14 cellular contexts compared by ENCODE assay signal in the genomic region with DNA sequence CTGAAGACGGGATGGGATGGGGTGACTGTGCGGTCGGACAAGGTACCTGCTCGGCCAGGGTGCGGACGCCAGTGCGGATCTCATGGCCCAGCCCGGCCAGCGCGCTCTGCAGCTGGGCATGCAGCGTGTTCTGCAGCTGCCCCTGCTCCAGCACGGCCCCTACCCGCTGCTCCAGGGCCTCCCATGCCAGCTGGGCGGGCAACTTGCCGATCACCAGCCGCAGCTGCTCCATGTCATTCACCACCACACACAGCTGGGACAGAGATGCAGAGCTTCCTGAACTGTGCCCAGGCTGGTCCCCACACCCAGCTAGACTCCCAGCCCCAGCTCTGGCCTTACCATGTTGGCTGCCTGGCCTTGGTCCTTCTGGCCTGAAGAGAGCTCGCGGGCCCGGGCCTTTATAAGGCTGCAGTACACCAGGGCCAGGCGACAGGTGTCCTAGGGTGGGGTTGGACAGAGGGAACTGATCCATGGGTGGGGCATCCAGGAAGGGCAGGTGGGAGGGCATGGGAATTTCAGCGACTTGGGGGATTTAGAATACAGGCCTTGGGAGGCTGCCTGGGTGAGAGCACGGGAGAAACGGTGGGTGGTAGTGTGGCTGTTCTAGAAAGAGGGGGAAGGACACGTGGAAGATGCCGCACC. TPM values are rescaled to one million over a fixed set of nuclear protein-coding genes. Genes with fewer than 3 reads are reported as not detected.
A peak's percentile ranks its signal among the peaks of the same experiment; 100 is the strongest.
DNase-seq lines count a peak whose midpoint lies in the region; ATAC-seq and TF ChIP-seq lines count a peak whose summit lies in the region.
"Had no signal": no experiment of that assay in that cellular context is flagged by ENCODE, and none has a peak within 500 bp of the region (broad histone marks: within the 10 kb centered on the region; RNA-seq: fewer than 3 reads in every experiment).

No MANE protein-coding gene starts in this region.

- H3K36me3 ChIP-seq in psoas muscle (ENCODE audit: insufficient read depth in 1 of 2, low read depth in 1 of 2) (peaks cover 0 to 53% of the 10 kb centered on the region in 2 donors), lower lobe of right lung (peaks cover 64% of the 10 kb centered on the region)
- H3K36me3 ChIP-seq: SJSA1 had no signal

- TF ChIP-seq CTCF in psoas muscle (IDR thresholded peaks at IDR 0.05): no peak
- no peak for TF ChIP-seq CTCF in lower lobe of right lung (IDR thresholded peaks at IDR 0.05)

- no peak overlapping the region for H3K4me3 Mint-ChIP-seq in T-helper 2 cell treated with Interferon-gamma antibody and Interleukin-4, amounts not matched to agents 5 μg/mL and 100 μg/mL, for 36 hours

- peak overlapping the region; percentile 36 for H3K27ac Mint-ChIP-seq in T-helper 2 cell treated with Interferon-gamma antibody and Interleukin-4, amounts not matched to agents 5 μg/mL and 100 μg/mL, for 36 hours

- peaks cover 40% of the 10 kb centered on the region for H3K36me3 Mint-ChIP-seq in T-helper 2 cell treated with Interferon-gamma antibody and Interleukin-4, amounts not matched to agents 5 μg/mL and 100 μg/mL, for 36 hours (ENCODE audit: low read depth)

- H3K27me3 ChIP-seq in psoas muscle (ENCODE audit: insufficient read depth in 3 of 3, low read length in 2 of 3): no peaks in the 10 kb centered on the region
- no peaks in the 10 kb centered on the region for H3K27me3 ChIP-seq in lower lobe of right lung (ENCODE audit: low read depth)
- H3K27me3 ChIP-seq: SJSA1, spleen had no signal

- H3K4me1 Mint-ChIP-seq in T-helper 2 cell treated with Interferon-gamma antibody and Interleukin-4, amounts not matched to agents 5 μg/mL and 100 μg/mL, for 36 hours (ENCODE audit: low read depth): peaks cover 20% of the 10 kb centered on the region

- H3K4me1 ChIP-seq in psoas muscle (no peaks in the 10 kb centered on the region), lower lobe of right lung (no peaks in the 10 kb centered on the region)

- H3K9me3 ChIP-seq in psoas muscle (no peaks in the 10 kb centered on the region), lower lobe of right lung (no peaks in the 10 kb centered on the region)
- H3K9me3 ChIP-seq: SJSA1, spleen had no signal

- H3K9me3 Mint-ChIP-seq in T-helper 2 cell treated with Interferon-gamma antibody and Interleukin-4, amounts not matched to agents 5 μg/mL and 100 μg/mL, for 36 hours: no peaks in the 10 kb centered on the region

- H3K27ac ChIP-seq in cingulate gyrus (ENCODE audit: low read depth, low read length) (peak overlapping the region; percentile 47), psoas muscle (no peak overlapping the region), lower lobe of right lung (no peak overlapping the region)
- H3K27ac ChIP-seq: SJSA1 had no signal

- H3K27me3 Mint-ChIP-seq in T-helper 2 cell treated with Interferon-gamma antibody and Interleukin-4, amounts not matched to agents 5 μg/mL and 100 μg/mL, for 36 hours (ENCODE audit: low read depth): no peaks in the 10 kb centered on the region

- no peak for DNase-seq in T-helper 2 cell treated with Interferon-gamma antibody and Interleukin-4, amounts not matched to agents 5 μg/mL and 100 μg/mL, for 36 hours (ENCODE audit: low spot score)
- DNase-seq in T-helper 2 cell: no peak
- peak; percentile 82 for DNase-seq in LHCN-M2 (ENCODE audit: low read depth)
- no peak for DNase-seq in psoas muscle
- DNase-seq in lower lobe of right lung: no peak
- no peak for DNase-seq in SIG-M5 treated with dmso at 0.1 percent for 504 hours (lab: John Stamatoyannopoulos, UW; ENCODE audit: unreplicated experiment)
- no peak for DNase-seq in HK-2 (ENCODE audit: unreplicated experiment)
- DNase-seq: 8988T, cerebellar nuclear complex, NCI-H1417 treated with DMSO at 0.1 percent for 48 hours, NCI-H345, spleen had no signal

- WGBS in psoas muscle, 3 donors: 54 to 68% (median 57%) methylated on average over 25 of the region's 25 CpGs

- ATAC-seq in psoas muscle (peak; percentile 50 to 61 (median 52)), lower lobe of right lung (no peak)

- intact Hi-C loops in psoas muscle (cut with DNase I): no loop called here
- intact Hi-C loops in lower lobe of right lung (cut with DNase I): no loop called here

- H3K4me3 ChIP-seq in psoas muscle: no peak overlapping the region
- no peak overlapping the region for H3K4me3 ChIP-seq in lower lobe of right lung
- H3K4me3 ChIP-seq: SJSA1, spleen had no signal

RNA-seq across cellular contexts. Expression of gene UNC13D, which starts 9.8 kb away (rescaled TPM):
- total RNA-seq in LHCN-M2 (2014; rRNA removed): 0.69 and 0.71 TPM in 2 replicates
- polyA plus RNA-seq in LHCN-M2 (2012): 0.49 TPM
- 10 to 100 TPM in 1 of 4 donors, 1 to 10 TPM in 3; 5.1 to 12.8 (median 7.2) TPM for total RNA-seq in psoas muscle
- polyA plus RNA-seq in psoas muscle: 1 to 10 TPM; 1.7 to 3.7 (median 2.2) TPM
- 118 TPM for total RNA-seq in lower lobe of right lung
- total RNA-seq: SJSA1 had no signal

RNA-seq across cellular contexts. Expression of gene WBP2, which starts 20.7 kb away (rescaled TPM):
- total RNA-seq in LHCN-M2 (2014; rRNA removed) (27.6 and 33.3 TPM in 2 replicates), psoas muscle (100 to 1,000 TPM; 109 to 278 (median 164) TPM), lower lobe of right lung (145 TPM)
- polyA plus RNA-seq in LHCN-M2 (2012): 90.1 TPM
- 100 to 1,000 TPM; 115 to 174 (median 149) TPM for polyA plus RNA-seq in psoas muscle

RNA-seq across cellular contexts. Expression of gene TRIM47, which starts 44.0 kb away (rescaled TPM):
- total RNA-seq in LHCN-M2 (2014; rRNA removed) (11.8 and 11.9 TPM in 2 replicates), psoas muscle (10 to 100 TPM in 3 of 4 donors, 1 to 10 TPM in 1; 8.9 to 16.0 (median 10.9) TPM), lower lobe of right lung (21.0 TPM)
- 10.0 TPM for polyA plus RNA-seq in LHCN-M2 (2012)
- polyA plus RNA-seq in psoas muscle: 10 to 100 TPM in 2 of 3 donors, 1 to 10 TPM in 1; 8.4 to 17.1 (median 10.9) TPM

RNA-seq across cellular contexts. Expression of gene UNK, which starts 49.8 kb away (rescaled TPM):
- total RNA-seq in LHCN-M2 (2014; rRNA removed) (18.8 and 32.5 TPM in 2 replicates), psoas muscle (10 to 100 TPM in 1 of 4 donors, 1 to 10 TPM in 3; 7.9 to 11.6 (median 8.2) TPM), lower lobe of right lung (31.1 TPM)
- polyA plus RNA-seq in LHCN-M2 (2012): 12.9 TPM
- polyA plus RNA-seq in psoas muscle: 10 to 100 TPM in 1 of 3 donors, 1 to 10 TPM in 2; 6.9 to 13.7 (median 9.5) TPM

Comparison
In these comparisons a context has a peak if more than half of its experiments do, and no peak if none do; other contexts are left out.
1. ATAC-seq: peak in psoas muscle (4 of 4); none in lower lobe of right lung (0 of 2).